20 cellular contexts compared by ENCODE assay signal in the genomic region with DNA sequence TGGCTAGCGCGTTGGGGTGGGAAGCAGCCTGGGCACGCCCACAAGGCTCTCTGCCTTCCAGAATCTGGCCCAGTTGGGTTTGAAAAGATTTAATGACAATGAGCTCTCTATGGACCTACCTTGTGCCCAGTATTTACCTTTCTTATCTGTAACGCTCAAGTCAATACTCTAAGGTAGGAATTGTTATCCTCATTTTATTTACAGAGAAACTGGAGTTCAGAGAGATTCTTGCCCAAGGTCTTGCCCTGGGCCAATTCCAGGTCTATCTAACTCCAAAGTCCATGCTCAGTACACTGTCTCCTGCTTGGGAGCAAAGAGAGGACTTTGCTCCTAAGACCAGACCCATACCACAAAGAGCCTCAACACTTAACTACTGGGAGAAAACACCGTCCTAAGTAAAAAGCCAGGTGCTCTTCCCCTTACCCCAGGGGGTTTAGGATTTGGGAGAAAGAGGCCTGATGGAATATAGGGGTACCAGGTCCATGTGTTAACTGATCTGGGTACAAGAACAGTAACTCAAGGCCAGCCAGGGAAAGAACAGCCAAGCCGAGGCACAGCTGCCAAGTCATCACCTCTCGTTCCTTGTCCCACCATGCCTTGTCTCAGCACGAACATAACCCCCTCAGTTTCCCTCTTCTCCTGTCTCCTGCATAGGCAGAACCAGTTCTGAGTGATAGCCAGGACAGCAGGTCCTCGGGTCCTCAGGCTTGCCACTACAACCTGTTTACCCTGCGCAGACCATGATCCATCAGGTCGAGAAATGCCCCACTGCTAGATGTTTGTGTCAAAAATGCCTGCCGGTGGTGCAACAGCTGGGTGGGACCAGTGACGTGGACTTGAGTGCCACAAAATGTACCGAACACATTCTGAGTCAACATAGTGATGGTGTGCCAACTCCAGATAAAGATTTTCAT. TPM values are rescaled to one million over a fixed set of nuclear protein-coding genes. Genes with fewer than 3 reads are reported as not detected.
DNase-seq lines count a peak whose midpoint lies in the region; ATAC-seq, FAIRE-seq and TF ChIP-seq lines count a peak whose summit lies in the region.
"Had no signal": no experiment of that assay in that cellular context is flagged by ENCODE, and none has a peak within 500 bp of the region (broad histone marks: within the 10 kb centered on the region; RNA-seq: fewer than 3 reads in every experiment).

No MANE protein-coding gene starts in this region.

- peak; percentile 59 for DNase-seq in HCEC 1CT
- DNase-seq in bronchial epithelial cell (ENCODE audit: low read depth), result peak; percentile 88
- peak; percentile 58 to 83 for DNase-seq in left lung
- DNase-seq in DMS79 treated with DMSO at 0.1 percent for 48 hours (lab: John Stamatoyannopoulos, UW), result no peak
- no peak for DNase-seq in HPDE6-E6E7 (ENCODE audit: extremely low spot score)
- DNase-seq in NCI-H82 treated with DMSO at 0.1 percent for 48 hours (lab: John Stamatoyannopoulos, UW; ENCODE audit: unreplicated experiment), result no peak
- DNase-seq: activated B cell treated with CpG ODN at 0.5 μM for 24 hours; activated CD8-positive, alpha-beta memory T cell treated with anti-CD3 and anti-CD28 coated beads, Interleukin-2, amount 50 U/mL, for 48 hours; activated naive CD8-positive, alpha-beta T cell treated with anti-CD3 and anti-CD28 coated beads for 36 hours; CD4-positive, CD25-positive, alpha-beta regulatory T cell; NCI-H1105; NCI-H524; PC-9; stimulated activated CD4-positive, alpha-beta T cell treated with anti-CD3 and anti-CD28 coated beads, Interleukin-1b, Interleukin-23, amount 100 ng/mL, for 48 hours had no signal

- H3K9ac ChIP-seq in skeletal muscle satellite cell (ENCODE audit: low read depth, low read length), result peak overlapping the region; percentile 80

- ATAC-seq in left lung (peak; percentile 88), GM18907 (IDR thresholded peaks at IDR 0.05; ENCODE audit: unreplicated experiment) (no peak)

- TF ChIP-seq CTCF in bronchial epithelial cell (IDR thresholded peaks at IDR 0.05; ENCODE audit: insufficient read depth, low read length, severe bottlenecking) (no peak), left lung (IDR thresholded peaks at IDR 0.05) (no peak)

- peak overlapping the region; percentile 44 to 66 for H3K27ac ChIP-seq in left lung
- H3K27ac ChIP-seq: PC-9 had no signal

- H3K4me3 ChIP-seq in bronchial epithelial cell (ENCODE audit: low read depth, low read length), result no peak overlapping the region
- no peak overlapping the region for H3K4me3 ChIP-seq in left lung
- peak overlapping the region; percentile 49 for H3K4me3 ChIP-seq in skeletal muscle satellite cell (ENCODE audit: low read length)
- H3K4me3 ChIP-seq: PC-9 had no signal

- H3K9me3 ChIP-seq in left lung (no peaks in the 10 kb centered on the region), skeletal muscle satellite cell (replicated peaks; ENCODE audit: low read length) (no peaks in the 10 kb centered on the region)

- intact Hi-C loops in left lung (cut with DNase I), result no loop called here

- H3K4me2 ChIP-seq in skeletal muscle satellite cell (ENCODE audit: low read length), result peak overlapping the region; percentile 68
- H3K4me2 ChIP-seq: PC-9 had no signal

- H3K27me3 ChIP-seq in bronchial epithelial cell (ENCODE audit: control insufficient read depth, insufficient read depth, low read length), result no peaks in the 10 kb centered on the region
- no peaks in the 10 kb centered on the region for H3K27me3 ChIP-seq in left lung
- H3K27me3 ChIP-seq in skeletal muscle satellite cell (ENCODE audit: control insufficient read depth, insufficient read depth, low read length), result no peaks in the 10 kb centered on the region

- H3K36me3 ChIP-seq in bronchial epithelial cell (ENCODE audit: control insufficient read depth, insufficient read depth, low read length), result no peaks in the 10 kb centered on the region
- H3K36me3 ChIP-seq in left lung, result no peaks in the 10 kb centered on the region
- no peaks in the 10 kb centered on the region for H3K36me3 ChIP-seq in skeletal muscle satellite cell (ENCODE audit: insufficient read depth, low read length)

- H3K4me1 ChIP-seq in left lung (no peaks in the 10 kb centered on the region), skeletal muscle satellite cell (ENCODE audit: control insufficient read depth, insufficient read depth, low read length) (peaks cover 26% of the 10 kb centered on the region)

- FAIRE-seq in bronchial epithelial cell (lab: Jason Lieb, UNC), result no peak

RNA-seq across cellular contexts. Expression of gene APOA4, which starts 14.6 kb away (rescaled TPM):
- total RNA-seq in bronchial epithelial cell (not detected in 2 replicates), left lung (not detected)
- total RNA-seq in skeletal muscle satellite cell (2012; rRNA removed), result not detected in 2 replicates
- total RNA-seq: activated B cell treated with CpG ODN at 0.5 μM for 24 hours; activated naive CD8-positive, alpha-beta T cell treated with anti-CD3 and anti-CD28 coated beads for 36 hours; CD4-positive, CD25-positive, alpha-beta regulatory T cell; epithelial cell of proximal tubule; PC-9; pulmonary artery endothelial cell; urinary bladder had no signal

RNA-seq across cellular contexts. Expression of gene APOA5, which starts 16.8 kb away (rescaled TPM):
- total RNA-seq in bronchial epithelial cell, result not detected in 2 replicates
- not detected for total RNA-seq in left lung
- total RNA-seq in skeletal muscle satellite cell (2012; rRNA removed), result not detected in 2 replicates
- total RNA-seq: activated B cell treated with CpG ODN at 0.5 μM for 24 hours; activated naive CD8-positive, alpha-beta T cell treated with anti-CD3 and anti-CD28 coated beads for 36 hours; CD4-positive, CD25-positive, alpha-beta regulatory T cell; cerebellum; epithelial cell of proximal tubule; PC-9; pulmonary artery endothelial cell; urinary bladder had no signal

RNA-seq across cellular contexts. Expression of gene ZPR1, which starts 20.7 kb away (rescaled TPM):
- 50.1 and 74.2 TPM in 2 replicates for total RNA-seq in bronchial epithelial cell
- total RNA-seq in left lung, result 10 to 100 TPM; 30.5 to 52.2 TPM
- 40.8 and 42.3 TPM in 2 replicates for total RNA-seq in skeletal muscle satellite cell (2012; rRNA removed)

RNA-seq across cellular contexts. Expression of gene APOC3, which starts 21.2 kb away (rescaled TPM):
- not detected in 2 replicates for total RNA-seq in bronchial epithelial cell
- not detected for total RNA-seq in left lung
- 0.76 TPM in 1 of 2 replicates, not detected in the other for total RNA-seq in skeletal muscle satellite cell (2012; rRNA removed)
- total RNA-seq: activated B cell treated with CpG ODN at 0.5 μM for 24 hours; activated naive CD8-positive, alpha-beta T cell treated with anti-CD3 and anti-CD28 coated beads for 36 hours; CD4-positive, CD25-positive, alpha-beta regulatory T cell; cerebellum; epithelial cell of proximal tubule; PC-9; pulmonary artery endothelial cell; urinary bladder had no signal

RNA-seq across cellular contexts. Expression of gene APOA1, which starts 28.9 kb away (rescaled TPM):
- total RNA-seq in bronchial epithelial cell (not detected in 2 replicates), left lung (under 1 TPM; 0.50 to 0.90 TPM)
- 0.66 TPM in 1 of 2 replicates, not detected in the other for total RNA-seq in skeletal muscle satellite cell (2012; rRNA removed)
- total RNA-seq: CD4-positive, CD25-positive, alpha-beta regulatory T cell; epithelial cell of proximal tubule; PC-9; pulmonary artery endothelial cell had no signal

Comparison
In these comparisons a context has a peak if more than half of its experiments do, and no peak if none do; other contexts are left out.
1. DNase-seq: peak in HCEC 1CT (single experiment), bronchial epithelial cell (single experiment) and left lung (2 of 2); none in DMS79 treated with DMSO at 0.1 percent for 48 hours (single experiment), HPDE6-E6E7 (single experiment) and NCI-H82 treated with DMSO at 0.1 percent for 48 hours (single experiment).